11 cellular contexts compared by ENCODE assay signal in the genomic region with DNA sequence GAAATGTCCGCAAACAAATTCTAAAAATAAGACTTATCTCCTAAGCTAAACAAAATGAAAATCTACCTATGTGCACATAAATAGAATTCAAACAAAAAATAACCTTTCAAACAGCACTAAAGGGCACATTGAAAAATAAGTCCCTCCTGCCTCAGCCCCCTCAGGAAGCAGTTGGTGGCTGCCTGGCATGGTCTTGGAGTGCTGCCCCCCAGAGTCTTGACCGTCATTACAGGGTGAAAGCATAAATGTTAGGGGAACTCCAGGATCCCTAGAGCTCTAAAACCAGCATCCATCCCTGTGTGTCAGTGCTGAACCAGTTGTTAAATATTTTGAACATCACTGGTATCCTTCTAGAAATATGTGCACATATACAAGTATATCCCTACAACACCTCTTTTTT. TPM values are rescaled to one million over a fixed set of nuclear protein-coding genes. Genes with fewer than 3 reads are reported as not detected.
A peak's percentile ranks its signal among the peaks of the same experiment; 100 is the strongest.
DNase-seq lines count a peak whose midpoint lies in the region; ATAC-seq and TF ChIP-seq lines count a peak whose summit lies in the region.
"Had no signal": no experiment of that assay in that cellular context is flagged by ENCODE, and none has a peak within 500 bp of the region (broad histone marks: within the 10 kb centered on the region; RNA-seq: fewer than 3 reads in every experiment).

No MANE protein-coding gene starts in this region.

- H3K4me3 ChIP-seq in BLaER1 treated with 17β-estradiol and CSF1 and Interleukin-3, amounts not matched to agents 10 nM and 100 nM = no peak overlapping the region
- H3K4me3 ChIP-seq in OCI-LY1 (ENCODE audit: low read depth, low read length, poor library complexity, severe bottlenecking) = no peak overlapping the region
- no peak overlapping the region for H3K4me3 ChIP-seq in fibroblast of pulmonary artery (replicated peaks; ENCODE audit: low read depth, low read length)
- no peak overlapping the region for H3K4me3 ChIP-seq in testis
- H3K4me3 ChIP-seq: coronary artery, esophagus squamous epithelium, MG63 had no signal

- H3K4me1 ChIP-seq in BLaER1 treated with 17β-estradiol and CSF1 and Interleukin-3, amounts not matched to agents 10 nM and 100 nM = peaks cover 30 to 42% (median 36%) of the 10 kb centered on the region in 10 experiments
- H3K4me1 ChIP-seq in OCI-LY1 (ENCODE audit: insufficient read depth, low read length, severe bottlenecking) (peaks cover 18% of the 10 kb centered on the region), testis (no peaks in the 10 kb centered on the region)

- H3K9ac ChIP-seq in BLaER1 treated with 17β-estradiol and CSF1 and Interleukin-3, amounts not matched to agents 10 nM and 100 nM = 0 out of 22 replicates have a peak overlapping the region, but pooled peaks of 1 of the 11 experiments have one; percentile 5
- no peak overlapping the region for H3K9ac ChIP-seq in OCI-LY1 (ENCODE audit: low read length)

- no peak for DNase-seq in fibroblast of pulmonary artery (ENCODE audit: low read depth)
- DNase-seq in NCI-H1417 treated with DMSO at 0.1 percent for 48 hours (lab: John Stamatoyannopoulos, UW) = no peak
- DNase-seq in testis = no peak
- DNase-seq in hepatic stellate cell (ENCODE audit: low spot score) = no peak
- DNase-seq: esophagus squamous epithelium, MG63 had no signal

- H3F3A ChIP-seq in OCI-LY1 (ENCODE audit: insufficient read depth, low read length) = no peaks in the 10 kb centered on the region

- TF ChIP-seq POLR2A in testis (IDR thresholded peaks at IDR 0.05) = no peak

- no peaks in the 10 kb centered on the region for H4K20me1 ChIP-seq in BLaER1 treated with 17β-estradiol and CSF1 and Interleukin-3, amounts not matched to agents 10 nM and 100 nM
- no peaks in the 10 kb centered on the region for H4K20me1 ChIP-seq in OCI-LY1 (ENCODE audit: insufficient read depth, low read length)

- ATAC-seq in HG03097 (IDR thresholded peaks at IDR 0.05; ENCODE audit: low FRiP score, unreplicated experiment) = no peak

- no peaks in the 10 kb centered on the region for H3K36me3 ChIP-seq in BLaER1 treated with 17β-estradiol and CSF1 and Interleukin-3, amounts not matched to agents 10 nM and 100 nM
- H3K36me3 ChIP-seq in OCI-LY1 (ENCODE audit: insufficient read depth, low read length) (no peaks in the 10 kb centered on the region), testis (ENCODE audit: low read depth, missing control alignments) (no peaks in the 10 kb centered on the region)
- H3K36me3 ChIP-seq: esophagus squamous epithelium, MG63 had no signal

- H3K27ac ChIP-seq in BLaER1 treated with 17β-estradiol and CSF1 and Interleukin-3, amounts not matched to agents 10 nM and 100 nM = peak overlapping the region in 1 of 11 experiments; percentile 16; a peak in 2 of 22 replicates
- no peak overlapping the region for H3K27ac ChIP-seq in OCI-LY1 (ENCODE audit: low read depth, low read length, poor library complexity, severe bottlenecking)
- no peak overlapping the region for H3K27ac ChIP-seq in testis
- H3K27ac ChIP-seq: coronary artery, esophagus squamous epithelium had no signal

- H3K9me2 ChIP-seq in OCI-LY1 (ENCODE audit: low read depth, low read length) = no peaks in the 10 kb centered on the region

- no peak overlapping the region for H2AFZ ChIP-seq in OCI-LY1 (ENCODE audit: low read length)

- no peaks in the 10 kb centered on the region for H3K9me3 ChIP-seq in BLaER1 treated with 17β-estradiol and CSF1 and Interleukin-3, amounts not matched to agents 10 nM and 100 nM (replicated peaks in 1 of 11)
- H3K9me3 ChIP-seq in OCI-LY1 (ENCODE audit: low read length) (no peaks in the 10 kb centered on the region), testis (no peaks in the 10 kb centered on the region)
- H3K9me3 ChIP-seq: esophagus squamous epithelium, MG63 had no signal

- H3K27me3 ChIP-seq in BLaER1 treated with 17β-estradiol and CSF1 and Interleukin-3, amounts not matched to agents 10 nM and 100 nM = peaks cover 0 to 7% (median 4%) of the 10 kb centered on the region in 11 experiments; a peak in 14 of 22 replicates
- H3K27me3 ChIP-seq in OCI-LY1 (ENCODE audit: insufficient read depth, low read length) (no peaks in the 10 kb centered on the region), testis (no peaks in the 10 kb centered on the region)
- H3K27me3 ChIP-seq: esophagus squamous epithelium, MG63 had no signal

- peak; percentile 34 for TF ChIP-seq CTCF in GM12873 (IDR thresholded peaks at IDR 0.05; ENCODE audit: insufficient read depth, low read depth, low read length, missing control alignments)
- peak; percentile 18; the same call in 1 of the 2 replicates for TF ChIP-seq CTCF in OCI-LY1 (IDR thresholded peaks at IDR 0.05; ENCODE audit: low read length)
- peak; percentile 1 for TF ChIP-seq CTCF in fibroblast of pulmonary artery (IDR thresholded peaks at IDR 0.05; ENCODE audit: low read length, missing control alignments)
- TF ChIP-seq CTCF in testis (IDR thresholded peaks at IDR 0.05) = no peak

- intact Hi-C loops in testis (cut with DNase I; ENCODE audit: low total_unique reads) = loop anchor here (2.0 to 10.0 kb wide), 2 partner anchors 182 to 698 kb away; no protein-coding TSS in a partner anchor

- H3K4me2 ChIP-seq in BLaER1 treated with 17β-estradiol and CSF1 and Interleukin-3, amounts not matched to agents 10 nM and 100 nM = peak overlapping the region in 9 of 11 experiments; percentile 3 to 45 (median 26); a peak in 10 of 22 replicates
- H3K4me2 ChIP-seq in OCI-LY1 (ENCODE audit: low read length) = no peak overlapping the region

- 77 to 93% methylated on average over 2 of the region's 2 CpGs for WGBS in testis, 2 donors

- no peaks in the 10 kb centered on the region for H3K79me2 ChIP-seq in OCI-LY1 (ENCODE audit: insufficient read depth, low read length)

RNA-seq across cellular contexts. Expression of a gene that starts 6.5 kb away (rescaled TPM):
- total RNA-seq in testis = 10 to 100 TPM; 11.1 to 21.6 TPM
- 22.5 TPM for polyA plus RNA-seq in testis (ENCODE audit: insufficient read depth, low read depth, low replicate concordance)

RNA-seq across cellular contexts. Expression of a gene that starts 56.1 kb away (rescaled TPM):
- total RNA-seq in testis = 100 to 1,000 TPM; 117 to 139 TPM
- 163 TPM for polyA plus RNA-seq in testis (ENCODE audit: insufficient read depth, low read depth, low replicate concordance)

Comparison
In these comparisons a context has a peak if more than half of its experiments do, and no peak if none do; other contexts are left out.
1. CTCF ChIP-seq: peak in GM12873 (single experiment), OCI-LY1 (single experiment) and fibroblast of pulmonary artery (single experiment); none in testis (0 of 3).